ENCODE assay signal across 16 cellular contexts in the genomic region with DNA sequence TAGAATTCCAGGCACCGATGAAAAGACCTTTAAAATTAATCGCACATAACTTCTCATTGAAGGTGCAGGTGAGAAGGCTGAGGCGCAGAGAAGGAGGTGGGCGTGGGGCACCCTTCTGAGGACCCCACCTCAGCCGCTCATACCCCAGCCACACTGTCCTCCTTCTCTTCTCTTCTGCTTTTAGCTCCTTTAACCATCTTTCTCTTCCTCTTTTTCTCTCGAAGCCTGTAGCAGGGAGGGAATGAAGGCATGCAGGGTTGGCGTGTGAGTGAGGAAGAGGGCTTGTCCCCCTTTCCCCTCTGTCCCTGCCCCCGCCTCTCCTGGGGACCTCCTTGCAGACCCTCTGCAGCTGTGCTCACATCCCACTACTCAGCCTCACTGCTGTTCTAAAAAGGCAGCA. TPM values are rescaled to one million over a fixed set of nuclear protein-coding genes. Genes with fewer than 3 reads are reported as not detected.
DNase-seq lines count a peak whose midpoint lies in the region; ATAC-seq, FAIRE-seq and TF ChIP-seq lines count a peak whose summit lies in the region.
"Had no signal": no experiment of that assay in that cellular context is flagged by ENCODE, and none has a peak within 500 bp of the region (broad histone marks: within the 10 kb centered on the region; RNA-seq: fewer than 3 reads in every experiment).

No MANE protein-coding gene starts in this region.

- in situ Hi-C loops in gastrocnemius medialis (cut with MboI; ENCODE audit: low sequenced_read_pairs in 4 of 4): loop anchor here in 1 of 4 donors (10.0 kb wide), 1 partner anchor 241 kb away; no protein-coding TSS in a partner anchor

- no peak overlapping the region for H3K27ac ChIP-seq in gastrocnemius medialis
- H3K27ac ChIP-seq: A549, KMS-11, SJCRH30 had no signal

- peaks cover 1% of the 10 kb centered on the region for H3K9me3 Mint-ChIP-seq in glutamatergic neuron (ENCODE audit: unreplicated experiment)
- H3K9me3 Mint-ChIP-seq: T-helper 1 cell treated with Interleukin-12 subunit alpha and Interleukin-12 subunit beta and Interleukin-4 antibody, amounts not matched to agents 30 μg/mL and 1 μg/mL, for 36 hours had no signal

- H3K4me3 Mint-ChIP-seq in glutamatergic neuron (ENCODE audit: unreplicated experiment): no peak overlapping the region

- no peak overlapping the region for H3K4me3 ChIP-seq in gastrocnemius medialis
- H3K4me3 ChIP-seq: A549, SJCRH30 had no signal

- no peaks in the 10 kb centered on the region for H3K9me3 ChIP-seq in gastrocnemius medialis
- H3K9me3 ChIP-seq: A549, Caco-2, SJCRH30 had no signal

- peaks cover 2% of the 10 kb centered on the region for H3K27me3 Mint-ChIP-seq in glutamatergic neuron (ENCODE audit: unreplicated experiment)

- TF ChIP-seq POLR2A in GM12891 (IDR thresholded peaks at IDR 0.05; ENCODE audit: low read depth, low read length): no peak
- TF ChIP-seq POLR2A in gastrocnemius medialis (IDR thresholded peaks at IDR 0.05): no peak

- H3K36me3 Mint-ChIP-seq in glutamatergic neuron (ENCODE audit: unreplicated experiment): no peaks in the 10 kb centered on the region
- H3K36me3 Mint-ChIP-seq: CD4-positive, alpha-beta memory T cell had no signal

- TF ChIP-seq CTCF in glutamatergic neuron (IDR thresholded peaks at IDR 0.05; ENCODE audit: partially characterized antibody, unreplicated experiment) (no peak), gastrocnemius medialis (IDR thresholded peaks at IDR 0.05 in 4 of 5, conservative IDR thresholded peaks at IDR 0.05 in 1 of 5) (no peak)

- no peak for ATAC-seq in gastrocnemius medialis

- intact Hi-C loops in gastrocnemius medialis (cut with DNase I; ENCODE audit: low total_unique reads): loop anchor here (1.0 kb wide), 1 partner anchor 235 kb away; no protein-coding TSS in a partner anchor

- peaks cover 32% of the 10 kb centered on the region for H3K4me1 Mint-ChIP-seq in glutamatergic neuron (ENCODE audit: low read depth, unreplicated experiment)

- H3K27me3 ChIP-seq in gastrocnemius medialis: peaks cover 0 to 8% (median 0%) of the 10 kb centered on the region in 3 donors
- H3K27me3 ChIP-seq: SJCRH30 had no signal

- no peaks in the 10 kb centered on the region for H3K4me1 ChIP-seq in gastrocnemius medialis
- H3K4me1 ChIP-seq: A549, Caco-2, SJCRH30 had no signal

- H3K27ac Mint-ChIP-seq in glutamatergic neuron (ENCODE audit: unreplicated experiment): peak overlapping the region; percentile 28
- H3K27ac Mint-ChIP-seq: GM23338; T-helper 1 cell treated with Interleukin-12 subunit alpha and Interleukin-12 subunit beta and Interleukin-4 antibody, amounts not matched to agents 30 μg/mL and 1 μg/mL, for 36 hours had no signal

- no peak for FAIRE-seq in GM12891 (lab: Jason Lieb, UNC)
- FAIRE-seq: A549 had no signal

- no peaks in the 10 kb centered on the region for H3K36me3 ChIP-seq in gastrocnemius medialis
- H3K36me3 ChIP-seq: SJCRH30 had no signal

- DNase-seq in GM12891 (ENCODE audit: insufficient read length, low spot score) (no peak), NAMALWA (ENCODE audit: low spot score) (peak; percentile 18), SKM-1 (lab: John Stamatoyannopoulos, UW; ENCODE audit: unreplicated experiment) (peak; percentile 83), glutamatergic neuron (no peak), 8988T (no peak), gastrocnemius medialis (no peak), NCI-H1048 (lab: John Stamatoyannopoulos, UW) (no peak)
- DNase-seq: NCI-H524 treated with DMSO at 0.1 percent for 48 hours had no signal

TF ChIP-seq in GM12891, 5 proteins besides CTCF, POLR2A, EP300 and RAD21:
- TF ChIP-seq PAX5 (IDR thresholded peaks at IDR 0.05; ENCODE audit: insufficient read depth, low read length, severe bottlenecking) (no peak), POU2F2 (IDR thresholded peaks at IDR 0.05; ENCODE audit: low read depth, low read length) (no peak), SPI1 (IDR thresholded peaks at IDR 0.05; ENCODE audit: low read depth, low read length) (peak; percentile 92), POLR2AphosphoS5 (IDR thresholded peaks at IDR 0.05; ENCODE audit: low read depth, low read length) (no peak), TAF1 (IDR thresholded peaks at IDR 0.05; ENCODE audit: low read depth, low read length) (no peak)

RNA-seq across cellular contexts. Expression of gene CACNA1E, which starts 57.8 kb away (rescaled TPM):
- polyA plus RNA-seq in GM12891 (2012; ENCODE audit: low read depth, missing spikeins): 14.1 TPM
- total RNA-seq in glutamatergic neuron (ENCODE audit: unreplicated experiment) (8.8 TPM), gastrocnemius medialis (under 1 TPM in 2 of 4 donors, not detected in 2; 0.03 to 0.05 TPM)
- total RNA-seq: CD4-positive, alpha-beta memory T cell had no signal
- polyA plus RNA-seq: BJ; CD4-positive, alpha-beta memory T cell had no signal

Comparison
In these comparisons a context has a peak if more than half of its experiments do, and no peak if none do; other contexts are left out.
1. DNase-seq: peak in NAMALWA (single experiment) and SKM-1 (single experiment); none in GM12891 (single experiment), glutamatergic neuron (single experiment), 8988T (single experiment), gastrocnemius medialis (0 of 2) and NCI-H1048 (single experiment).